Comparison of ENCODE assay signal across 9 cellular contexts in genomic region chr18:48622911-48623431, GRCh38.
DNase-seq lines count a peak whose midpoint lies in the region; ATAC-seq, FAIRE-seq and TF ChIP-seq lines count a peak whose summit lies in the region.
"Had no signal": no experiment of that assay in that cellular context is flagged by ENCODE, and none has a peak within 500 bp of the region (broad histone marks: within the 10 kb centered on the region; RNA-seq: fewer than 3 reads in every experiment).

No MANE protein-coding gene starts in this region.

- in situ Hi-C loops in KBM-7 (cut with MboI; ENCODE audit: low pct_unique_long_range_greater_than_20kb, low sequenced_read_pairs): no loop called here

- no peak overlapping the region for H3K56ac ChIP-seq in H1 (replicated peaks; ENCODE audit: insufficient read length, low read depth, low read length)

- H3K14ac ChIP-seq in H1 (ENCODE audit: insufficient read length): no peak overlapping the region

- POLR2A ChIA-PET in H1 (lab: Charles Lee; ENCODE audit: partially characterized antibody): no interaction called here
- POLR2A ChIA-PET in T-cell (lab: Charles Lee): no interaction called here

- DNase-seq in Daoy (ENCODE audit: low read depth) (peak; percentile 57), NCI-H1694 treated with DMSO at 0.1 percent for 48 hours (lab: John Stamatoyannopoulos, UW) (peak; percentile 30), H1 (ENCODE audit: low read depth in 1 of 2, low spot score in 2 of 2) (no peak), D721Med (ENCODE audit: insufficient read length, low spot score) (no peak), globus pallidus (ENCODE audit: low spot score) (no peak), T-cell (no peak), KBM-7 (no peak)
- DNase-seq: activated CD4-positive, alpha-beta T cell treated with anti-CD3 and anti-CD28 coated beads, Interleukin-2, amount 50 U/mL, for 1 hour had no signal

- H3K4me2 ChIP-seq in H1 (ENCODE audit: insufficient read depth in 1 of 2, low read depth in 2 of 2, low read length in 2 of 2): no peak overlapping the region

- no peaks in the 10 kb centered on the region for H3K79me1 ChIP-seq in H1 (ENCODE audit: low read depth, low read length)

- H2BK12ac ChIP-seq in H1 (ENCODE audit: low read depth, low read length): no peak overlapping the region; the same call in 1 of the 2 replicates

- H3K27ac Mint-ChIP-seq in T-cell: no peak overlapping the region

- no peak overlapping the region for H4K91ac ChIP-seq in H1 (replicated peaks; ENCODE audit: insufficient read length, low read length)

- H3K4ac ChIP-seq in H1 (replicated peaks; ENCODE audit: insufficient read length, low read depth, low read length): no peak overlapping the region

- TF ChIP-seq RAD21 in H1 (IDR thresholded peaks at IDR 0.05 in 1 of 2, conservative IDR thresholded peaks at IDR 0.05 in 1 of 2; ENCODE audit: low read depth in 2 of 2, low read length in 2 of 2): no peak

- TF ChIP-seq CTCF in H1 (IDR thresholded peaks at IDR 0.05; ENCODE audit: control extremely low read depth in 1 of 3, insufficient read depth in 1 of 3, low read depth in 1 of 3, low read length in 3 of 3): no peak
- TF ChIP-seq CTCF in D721Med (IDR thresholded peaks at IDR 0.05; ENCODE audit: insufficient read depth, missing control alignments): no peak

- TF ChIP-seq POLR2A in H1 (IDR thresholded peaks at IDR 0.05; ENCODE audit: control extremely low read depth in 1 of 2, low read depth in 2 of 2, low read length in 2 of 2): no peak

- H3K27ac ChIP-seq in H1 (ENCODE audit: low read depth, low read length): no peak overlapping the region; the same call in 1 of the 2 replicates
- peak overlapping the region; percentile 36 for H3K27ac ChIP-seq in rectal smooth muscle tissue (ENCODE audit: low read depth, low read length)

- no peak overlapping the region for H2AFZ ChIP-seq in H1 (ENCODE audit: low read length)

- no peak for TF ChIP-seq EP300 in H1 (IDR thresholded peaks at IDR 0.05; ENCODE audit: borderline replicate concordance in 1 of 2, low read depth in 2 of 2, low read length in 2 of 2)

- no peak overlapping the region for H2BK5ac ChIP-seq in H1 (ENCODE audit: low read depth, low read length)

- H3K4me3 ChIP-seq in H1 (ENCODE audit: extremely low read depth in 1 of 4, insufficient read depth in 2 of 4, low read depth in 3 of 4, low read length in 4 of 4) (no peak overlapping the region), rectal smooth muscle tissue (ENCODE audit: low read length) (no peak overlapping the region)

- no peaks in the 10 kb centered on the region for H3K9me3 Mint-ChIP-seq in T-cell

- H2AK5ac ChIP-seq in H1 (ENCODE audit: low read depth, low read length): no peak overlapping the region

- no peaks in the 10 kb centered on the region for H3K36me3 Mint-ChIP-seq in T-cell

- H3K27me3 ChIP-seq in H1 (replicated peaks in 1 of 4; ENCODE audit: control insufficient read depth in 3 of 4, extremely low read depth in 1 of 4, insufficient read depth in 3 of 4, low read length in 3 of 4) (no peaks in the 10 kb centered on the region), rectal smooth muscle tissue (ENCODE audit: control insufficient read depth, insufficient read depth, low read length) (no peaks in the 10 kb centered on the region)

- FAIRE-seq in H1 (lab: Jason Lieb, UNC): no peak
- no peak for FAIRE-seq in D721Med (lab: Jason Lieb, UNC)

- no peaks in the 10 kb centered on the region for H4K20me1 ChIP-seq in H1 (replicated peaks in 1 of 2; ENCODE audit: control insufficient read depth in 1 of 2, insufficient read depth in 2 of 2, low read length in 2 of 2)

- 63% methylated on average over 12 of the region's 13 CpGs; no CpG with 5 or more reads in 1 of the 2 experiments for WGBS in H1 (ENCODE audit: extremely low coverage in 1 of 2, insufficient coverage in 1 of 2, insufficient read length in 1 of 2, insufficient replicate concordance in 2 of 2, low coverage in 1 of 2, low lambda C conversion rate in 2 of 2, missing lambda C conversion rate in 1 of 2), 2 experiments

- H2BK15ac ChIP-seq in H1 (ENCODE audit: low read length): no peak overlapping the region

- H3K79me2 ChIP-seq in H1 (ENCODE audit: control insufficient read depth in 1 of 2, insufficient read depth in 2 of 2, low read length in 2 of 2): no peaks in the 10 kb centered on the region; a peak in 1 of 4 replicates

- peak overlapping the region; percentile 58; the same call in 1 of the 2 replicates for H4K8ac ChIP-seq in H1 (ENCODE audit: extremely low read depth, insufficient read depth, low read length)

- no peak overlapping the region for H3K18ac ChIP-seq in H1 (ENCODE audit: extremely low read depth, low read length)

- H3K9me3 ChIP-seq in H1 (ENCODE audit: insufficient read depth in 2 of 2, low read depth in 1 of 2, low read length in 1 of 2): no peaks in the 10 kb centered on the region

- no peak overlapping the region for H2BK120ac ChIP-seq in H1 (replicated peaks; ENCODE audit: low read depth, low read length)

- H3K36me3 ChIP-seq in H1 (ENCODE audit: control insufficient read depth in 2 of 4, insufficient read depth in 4 of 4, low read length in 3 of 4) (no peaks in the 10 kb centered on the region; a peak in 1 of 8 replicates), rectal smooth muscle tissue (ENCODE audit: control insufficient read depth, insufficient read depth, low read length) (no peaks in the 10 kb centered on the region)

- no peak overlapping the region for H3K9ac ChIP-seq in H1 (replicated peaks in 1 of 4; ENCODE audit: extremely low read depth in 1 of 4, low read depth in 3 of 4, low read length in 3 of 4)
- no peak overlapping the region for H3K9ac ChIP-seq in rectal smooth muscle tissue (ENCODE audit: low read length)

- no peak overlapping the region for H3K4me3 Mint-ChIP-seq in T-cell

- H3K27me3 Mint-ChIP-seq in T-cell: peaks cover 0 to 5% of the 10 kb centered on the region in 2 donors

- no peak for ATAC-seq in T-cell (replicated peaks in 1 of 4)

- no peak overlapping the region for H3K23ac ChIP-seq in H1 (ENCODE audit: insufficient read length)

- CTCF ChIA-PET in H1 (lab: Charles Lee; ENCODE audit: partially characterized antibody) (interaction anchor here (0.8 to 4.7 kb wide), 4 partner anchors 16 to 147 kb away, joined by 3 to 39 read pairs (median 17); no protein-coding TSS in a partner anchor), T-cell (lab: Charles Lee) (interaction anchor here in 1 of 2 donors (0.6 kb wide), 1 partner anchor 171 kb away, joined by 3 read pairs; no protein-coding TSS in a partner anchor)

- no peaks in the 10 kb centered on the region for H3K4me1 Mint-ChIP-seq in T-cell

- H3K4me1 ChIP-seq in H1 (replicated peaks in 1 of 4; ENCODE audit: control insufficient read depth in 3 of 4, insufficient read depth in 4 of 4, low read length in 3 of 4) (peaks cover 0 to 7% (median 3%) of the 10 kb centered on the region in 4 experiments; a peak in 5 of 7 replicates), rectal smooth muscle tissue (ENCODE audit: control insufficient read depth, insufficient read depth, low read length) (peaks cover 3% of the 10 kb centered on the region)

- no peak overlapping the region for H2BK20ac ChIP-seq in H1 (ENCODE audit: low read length)

- H3K23me2 ChIP-seq in H1 (ENCODE audit: low read depth, low read length): no peaks in the 10 kb centered on the region

- no peak overlapping the region for H4K5ac ChIP-seq in H1 (ENCODE audit: insufficient read length, low read depth, low read length)

TF ChIP-seq in H1, 55 proteins besides CTCF, POLR2A, EP300 and RAD21:
- peak; percentile 81 for TF ChIP-seq TCF12 (IDR thresholded peaks at IDR 0.05; ENCODE audit: low read depth, low read length)
- TF ChIP-seq SIN3A (conservative IDR thresholded peaks at IDR 0.05 in 1 of 2, IDR thresholded peaks at IDR 0.05 in 1 of 2; ENCODE audit: low read depth in 1 of 2, low read length in 2 of 2): no peak
- TF ChIP-seq TEAD4 (IDR thresholded peaks at IDR 0.05; ENCODE audit: low read depth, low read length): peak; percentile 84

Comparison
In these comparisons a context has a peak if more than half of its experiments do, and no peak if none do; other contexts are left out.
1. DNase-seq: peak in Daoy (single experiment) and NCI-H1694 treated with DMSO at 0.1 percent for 48 hours (single experiment); none in H1 (0 of 2), D721Med (single experiment), globus pallidus (single experiment), T-cell (0 of 34) and KBM-7 (single experiment).